ENCODE assay signal across 23 cellular contexts in the genomic region with DNA sequence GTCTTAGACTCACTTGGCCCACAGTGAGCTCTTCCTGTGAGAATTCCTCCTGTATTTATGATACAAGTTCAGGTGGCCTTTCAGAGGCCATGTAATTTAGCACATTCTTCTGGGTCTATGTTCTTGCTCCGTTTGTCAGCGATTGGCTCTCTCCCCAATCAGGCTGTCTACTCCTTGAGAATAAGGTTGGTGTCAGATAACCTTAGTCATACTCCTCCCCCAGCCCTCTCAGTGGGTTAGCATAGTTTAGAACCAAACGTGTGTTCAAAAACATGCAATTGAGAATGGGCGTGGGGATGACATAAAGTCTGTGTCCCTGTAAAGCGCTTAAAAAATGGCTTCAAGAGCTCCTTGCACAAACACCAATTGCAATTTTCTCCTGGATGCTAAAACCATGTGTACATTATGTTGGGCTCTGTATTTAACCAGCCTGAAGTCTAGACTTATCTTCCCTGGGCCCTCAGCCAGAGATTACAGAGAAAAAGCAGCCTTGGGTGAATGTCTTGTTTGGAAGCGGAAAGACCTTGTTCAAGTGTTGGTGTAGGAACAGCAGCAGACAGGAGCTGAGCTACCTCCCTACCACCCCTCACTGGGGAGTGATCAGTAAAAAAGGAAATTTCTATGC. TPM values are rescaled to one million over a fixed set of nuclear protein-coding genes. Genes with fewer than 3 reads are reported as not detected.
DNase-seq lines count a peak whose midpoint lies in the region; ATAC-seq, FAIRE-seq and TF ChIP-seq lines count a peak whose summit lies in the region.
"Had no signal": no experiment of that assay in that cellular context is flagged by ENCODE, and none has a peak within 500 bp of the region (broad histone marks: within the 10 kb centered on the region; RNA-seq: fewer than 3 reads in every experiment).

No MANE protein-coding gene starts in this region.

- H3K9me3 Mint-ChIP-seq in nephron progenitor cell, result peaks cover 24% of the 10 kb centered on the region
- H3K9me3 Mint-ChIP-seq: activated naive CD4-positive, alpha-beta T cell treated with anti-CD3 and anti-CD28 coated beads, Interleukin-2, amount 50 U/mL, for 24 hours; immature natural killer cell had no signal

- ATAC-seq in GM19455 (IDR thresholded peaks at IDR 0.05; ENCODE audit: unreplicated experiment), result no peak
- ATAC-seq: foreskin keratinocyte had no signal

- no peaks in the 10 kb centered on the region for H3K36me3 Mint-ChIP-seq in nephron progenitor cell (ENCODE audit: low read depth)
- H3K36me3 Mint-ChIP-seq: activated naive CD4-positive, alpha-beta T cell treated with anti-CD3 and anti-CD28 coated beads, Interleukin-2, amount 50 U/mL, for 24 hours; immature natural killer cell had no signal

- DNase-seq in HTR-8/SVneo (ENCODE audit: insufficient read length, low spot score), result peak; percentile 12
- DNase-seq in NCI-H226, result peak; percentile 1
- DNase-seq in bronchial epithelial cell (ENCODE audit: low read depth), result peak; percentile 32
- DNase-seq in nephron progenitor cell, result no peak
- DNase-seq in effector CD8-positive, alpha-beta T cell (lab: John Stamatoyannopoulos, UW), result no peak
- no peak for DNase-seq in activated CD8-positive, alpha-beta memory T cell treated with anti-CD3 and anti-CD28 coated beads, Interleukin-2, amount 50 U/mL, for 48 hours
- DNase-seq in NCI-H774 (lab: John Stamatoyannopoulos, UW), result no peak
- DNase-seq: activated CD8-positive, alpha-beta memory T cell treated with anti-CD3 and anti-CD28 coated beads, Interleukin-2, amount 50 U/mL, for 4 hours; central memory CD4-positive, alpha-beta T cell; foreskin keratinocyte; immature natural killer cell; midbrain; NCI-H146; nucleus accumbens; SHP77 treated with DMSO at 0.1 percent for 48 hours; sigmoid colon; stimulated activated CD4-positive, alpha-beta T cell treated with anti-CD3 and anti-CD28 coated beads, Interleukin-4, amount 100 ng/mL, for 24 hours had no signal

- no peaks in the 10 kb centered on the region for H3K27me3 Mint-ChIP-seq in nephron progenitor cell (ENCODE audit: low read depth, poor library complexity)
- H3K27me3 Mint-ChIP-seq: activated naive CD4-positive, alpha-beta T cell treated with anti-CD3 and anti-CD28 coated beads, Interleukin-2, amount 50 U/mL, for 24 hours had no signal

- H3K4me3 ChIP-seq in bronchial epithelial cell (ENCODE audit: low read depth, low read length), result no peak overlapping the region
- H3K4me3 ChIP-seq: sigmoid colon, thoracic aorta had no signal

- TF ChIP-seq CTCF in bronchial epithelial cell (IDR thresholded peaks at IDR 0.05; ENCODE audit: insufficient read depth, low read length, severe bottlenecking), result no peak
- no peak for TF ChIP-seq CTCF in nephron progenitor cell (IDR thresholded peaks at IDR 0.05)

- no peaks in the 10 kb centered on the region for H3K27me3 ChIP-seq in bronchial epithelial cell (ENCODE audit: control insufficient read depth, insufficient read depth, low read length)
- H3K27me3 ChIP-seq: sigmoid colon had no signal

- H3K4me1 Mint-ChIP-seq in nephron progenitor cell, result peaks cover 14% of the 10 kb centered on the region
- H3K4me1 Mint-ChIP-seq: activated naive CD4-positive, alpha-beta T cell treated with anti-CD3 and anti-CD28 coated beads, Interleukin-2, amount 50 U/mL, for 24 hours; B cell; immature natural killer cell had no signal

- H3K36me3 ChIP-seq in bronchial epithelial cell (ENCODE audit: control insufficient read depth, insufficient read depth, low read length), result no peaks in the 10 kb centered on the region
- H3K36me3 ChIP-seq: sigmoid colon, thoracic aorta had no signal

- FAIRE-seq in HTR-8/SVneo (lab: Jason Lieb, UNC), result no peak
- peak; percentile 7 for FAIRE-seq in bronchial epithelial cell (lab: Jason Lieb, UNC)
- FAIRE-seq: D721Med had no signal

- peak overlapping the region; percentile 8 for H3K27ac Mint-ChIP-seq in nephron progenitor cell
- H3K27ac Mint-ChIP-seq: activated naive CD4-positive, alpha-beta T cell treated with anti-CD3 and anti-CD28 coated beads, Interleukin-2, amount 50 U/mL, for 24 hours; B cell; immature natural killer cell had no signal

- peak overlapping the region; percentile 37 for H3K4me3 Mint-ChIP-seq in nephron progenitor cell
- H3K4me3 Mint-ChIP-seq: activated naive CD4-positive, alpha-beta T cell treated with anti-CD3 and anti-CD28 coated beads, Interleukin-2, amount 50 U/mL, for 24 hours; B cell; immature natural killer cell had no signal

RNA-seq across cellular contexts. Expression of gene CT47C1, which starts 9.9 kb away (rescaled TPM):
- not detected in 2 replicates for total RNA-seq in bronchial epithelial cell
- total RNA-seq: B cell; foreskin keratinocyte; sigmoid colon; T-helper 2 cell treated with Interferon-gamma antibody and Interleukin-4, amounts not matched to agents 100 ng/mL and 5 ng/mL, for 36 hours; thoracic aorta had no signal

Comparison
In these comparisons a context has a peak if more than half of its experiments do, and no peak if none do; other contexts are left out.
1. DNase-seq: peak in HTR-8/SVneo (single experiment), NCI-H226 (single experiment) and bronchial epithelial cell (single experiment); none in nephron progenitor cell (single experiment), effector CD8-positive, alpha-beta T cell (single experiment), activated CD8-positive, alpha-beta memory T cell treated with anti-CD3 and anti-CD28 coated beads, Interleukin-2, amount 50 U/mL, for 48 hours (single experiment) and NCI-H774 (single experiment).